ENCODE assay signal across 19 cellular contexts in genomic region chr1:223639333-223639749, GRCh38. TPM values are rescaled to one million over a fixed set of nuclear protein-coding genes. Genes with fewer than 3 reads are reported as not detected.
DNase-seq lines count a peak whose midpoint lies in the region; ATAC-seq and TF ChIP-seq lines count a peak whose summit lies in the region.
"Had no signal": no experiment of that assay in that cellular context is flagged by ENCODE, and none has a peak within 500 bp of the region (broad histone marks: within the 10 kb centered on the region; RNA-seq: fewer than 3 reads in every experiment).

No MANE protein-coding gene starts in this region.

- H3K9me3 ChIP-seq in CD4-positive, alpha-beta memory T cell (ENCODE audit: control insufficient read depth in 1 of 2, low read length in 2 of 2), result no peaks in the 10 kb centered on the region
- H3K9me3 ChIP-seq in HEK293 (ENCODE audit: control insufficient read depth, insufficient read depth, low read depth, low read length) (no peaks in the 10 kb centered on the region; the same call in 1 of the 2 replicates), T-helper 17 cell (ENCODE audit: control insufficient read depth, low read length, poor library complexity, severe bottlenecking) (no peaks in the 10 kb centered on the region), left lung (peaks cover 0 to 5% of the 10 kb centered on the region in 2 donors)
- H3K9me3 ChIP-seq: ovary had no signal

- no peak overlapping the region for H3K27ac ChIP-seq in CD4-positive, alpha-beta memory T cell (ENCODE audit: low read depth, low read length)
- H3K27ac ChIP-seq in HEK293 (ENCODE audit: extremely low read depth, low read depth, low read length) (no peak overlapping the region), left lung (no peak overlapping the region)
- H3K27ac ChIP-seq: BLaER1, ovary, upper lobe of left lung had no signal

- peak overlapping the region in 4 of 7 donors; percentile 13 to 60 (median 32) for H3K27ac Mint-ChIP-seq in CD4-positive, alpha-beta memory T cell
- no peak overlapping the region for H3K27ac Mint-ChIP-seq in T-helper 17 cell
- H3K27ac Mint-ChIP-seq: endodermal cell had no signal

- peaks cover 8 to 12% of the 10 kb centered on the region in 2 donors for H3K36me3 Mint-ChIP-seq in CD4-positive, alpha-beta memory T cell
- H3K36me3 Mint-ChIP-seq in T-helper 17 cell (ENCODE audit: low read depth), result peaks cover 2% of the 10 kb centered on the region

- H3K27me3 Mint-ChIP-seq in CD4-positive, alpha-beta memory T cell, result peaks cover 8 to 15% of the 10 kb centered on the region in 2 donors
- peaks cover 5% of the 10 kb centered on the region for H3K27me3 Mint-ChIP-seq in T-helper 17 cell

- peak; percentile 30 for ATAC-seq in T-helper 17 cell
- ATAC-seq in left lung, result peak; percentile 57
- ATAC-seq in GM18520 (IDR thresholded peaks at IDR 0.05; ENCODE audit: unreplicated experiment), result no peak

- no peaks in the 10 kb centered on the region for H3K36me3 ChIP-seq in CD4-positive, alpha-beta memory T cell (ENCODE audit: insufficient read depth, low read length)
- no peaks in the 10 kb centered on the region for H3K36me3 ChIP-seq in HEK293 (ENCODE audit: control insufficient read depth in 2 of 2, insufficient read depth in 1 of 2, low read length in 2 of 2)
- H3K36me3 ChIP-seq in left lung, result no peaks in the 10 kb centered on the region
- H3K36me3 ChIP-seq: BLaER1, ovary, upper lobe of left lung had no signal

- H3K9me3 Mint-ChIP-seq in CD4-positive, alpha-beta memory T cell, result peaks cover 0 to 34% (median 31%) of the 10 kb centered on the region in 8 donors

- no peaks in the 10 kb centered on the region for H3K27me3 ChIP-seq in CD4-positive, alpha-beta memory T cell (ENCODE audit: insufficient read depth, low read length)
- no peaks in the 10 kb centered on the region for H3K27me3 ChIP-seq in left lung
- H3K27me3 ChIP-seq: BLaER1, ovary, upper lobe of left lung had no signal

- TF ChIP-seq CTCF in HEK293 (tag by site-specific recombination; IDR thresholded peaks at IDR 0.05) (no peak), left lung (IDR thresholded peaks at IDR 0.05) (no peak)

- H3K4me1 ChIP-seq in CD4-positive, alpha-beta memory T cell (ENCODE audit: insufficient read depth, low read length), result no peaks in the 10 kb centered on the region
- peaks cover 7% of the 10 kb centered on the region; the same call in 1 of the 2 replicates for H3K4me1 ChIP-seq in HEK293 (ENCODE audit: control insufficient read depth, insufficient read depth, low read length)
- no peaks in the 10 kb centered on the region for H3K4me1 ChIP-seq in left lung
- H3K4me1 ChIP-seq: BLaER1 had no signal

- intact Hi-C loops in CD4-positive, alpha-beta memory T cell (cut with micrococcal nuclease), result no loop called here
- intact Hi-C loops in left lung (cut with DNase I), result no loop called here

- H3K4me3 Mint-ChIP-seq in CD4-positive, alpha-beta memory T cell, result peak overlapping the region in 3 of 8 donors; percentile 11 to 26 (median 24)
- H3K4me3 Mint-ChIP-seq in T-helper 17 cell, result no peak overlapping the region
- H3K4me3 Mint-ChIP-seq: endodermal cell had no signal

- peaks cover 4 to 10% (median 8%) of the 10 kb centered on the region in 4 donors for H3K4me1 Mint-ChIP-seq in CD4-positive, alpha-beta memory T cell
- H3K4me1 Mint-ChIP-seq in T-helper 17 cell, result no peaks in the 10 kb centered on the region

- POLR2A ChIA-PET in CD4-positive, alpha-beta memory T cell (lab: Charles Lee; ENCODE audit: partially characterized antibody), result no interaction called here
- POLR2A ChIA-PET in HEK293 (lab: Yijun Ruan, JAX), result no interaction called here

- CTCF ChIA-PET in CD4-positive, alpha-beta memory T cell (lab: Charles Lee; ENCODE audit: partially characterized antibody), result interaction anchor here (1.5 kb wide), 1 partner anchor 10 kb away, joined by 4 read pairs; no protein-coding TSS in a partner anchor
- CTCF ChIA-PET in HEK293 (lab: Yijun Ruan, JAX), result interaction anchor here (0.6 to 1.8 kb wide), 6 partner anchors 10 to 740 kb away, joined by 3 to 12 read pairs (median 3); no protein-coding TSS in a partner anchor

- peak in 2 of 5 donors; percentile 6 to 23 for DNase-seq in CD4-positive, alpha-beta memory T cell
- DNase-seq in T-helper 17 cell, result no peak
- no peak for DNase-seq in left lung
- no peak for DNase-seq in amniotic stem cell (lab: John Stamatoyannopoulos, UW)
- DNase-seq in anterior cingulate cortex (lab: John Stamatoyannopoulos, UW), result no peak
- DNase-seq: activated naive CD4-positive, alpha-beta T cell; caudate nucleus; DMS79 treated with DMSO at 0.1 percent for 48 hours; endodermal cell; NCI-H1105 treated with DMSO at 0.1 percent for 48 hours; NCI-H2227 treated with DMSO at 0.1 percent for 48 hours; ovary; RPMI8226 had no signal

- H3K4me3 ChIP-seq in CD4-positive, alpha-beta memory T cell (ENCODE audit: low read length in 2 of 2), result no peak overlapping the region
- H3K4me3 ChIP-seq in HEK293 (ENCODE audit: low read depth, low read length), result no peak overlapping the region
- H3K4me3 ChIP-seq in left lung, result no peak overlapping the region
- H3K4me3 ChIP-seq: BLaER1, ovary, upper lobe of left lung had no signal

TF ChIP-seq in HEK293, 187 proteins besides CTCF, POLR2A, EP300 and RAD21:
- TF ChIP-seq ZNF549 (tag by site-specific recombination; IDR thresholded peaks at IDR 0.05) (peak; percentile 99), ZNF76 (tag by site-specific recombination; IDR thresholded peaks at IDR 0.05; ENCODE audit: borderline replicate concordance, low read depth) (no peak), ZNF510 (tag by site-specific recombination; IDR thresholded peaks at IDR 0.05; ENCODE audit: insufficient replicate concordance) (no peak), INSM2 (tag by site-specific recombination; IDR thresholded peaks at IDR 0.05) (no peak), ZNF157 (tag by site-specific recombination; IDR thresholded peaks at IDR 0.05) (no peak), ZNF654 (tag by site-specific recombination; IDR thresholded peaks at IDR 0.05; ENCODE audit: low read depth) (no peak), ZNF214 (tag by site-specific recombination; IDR thresholded peaks at IDR 0.05; ENCODE audit: borderline replicate concordance) (no peak), SETDB1 (IDR thresholded peaks at IDR 0.05; ENCODE audit: insufficient read length, low read length) (peak; percentile 51), HOXD13 (CRISPR knock-in tag; IDR thresholded peaks at IDR 0.05; ENCODE audit: borderline replicate concordance) (no peak)

RNA-seq across cellular contexts. Expression of gene CAPN8, which starts 26.2 kb away (rescaled TPM):
- under 1 TPM; 0.32 to 0.55 TPM for total RNA-seq in CD4-positive, alpha-beta memory T cell
- polyA plus RNA-seq in CD4-positive, alpha-beta memory T cell, result under 1 TPM in 1 of 2 donors, not detected in 1; 0.33 TPM
- under 1 TPM; 0.60 to 0.91 TPM for total RNA-seq in T-helper 17 cell
- 10 to 100 TPM; 77.9 to 87.9 TPM for total RNA-seq in left lung
- total RNA-seq: glomerular endothelial cell; T-helper 2 cell treated with Interferon-gamma antibody and Interleukin-4, amounts not matched to agents 100 ng/mL and 5 ng/mL, for 36 hours had no signal

Comparison
In these comparisons a context has a peak if more than half of its experiments do, and no peak if none do; other contexts are left out.
1. RNA of gene CAPN8, which starts 26.2 kb away (total RNA-seq): 77.9 to 87.9 TPM in left lung; 0.60 to 0.91 TPM in T-helper 17 cell and 0.32 to 0.55 TPM in CD4-positive, alpha-beta memory T cell; every median in the first group is over 10 times any median in the second.